ENCODE assay signal across 28 cellular contexts in genomic region chr1:213641312-213641711, GRCh38.
"Had no signal": no experiment of that assay in that cellular context is flagged by ENCODE, and none has a peak within 500 bp of the region (broad histone marks: within the 10 kb centered on the region; RNA-seq: fewer than 3 reads in every experiment).

No MANE protein-coding gene starts in this region.

- H3K36me3 ChIP-seq: neural progenitor cell, ovary, right lobe of liver, sigmoid colon, stomach, thoracic aorta, thyroid gland, tibial nerve, upper lobe of left lung, vagina had no signal

- H3K27me3 ChIP-seq: neural progenitor cell, ovary, right lobe of liver, sigmoid colon, stomach, thyroid gland, tibial nerve, upper lobe of left lung, vagina had no signal

- DNase-seq: occipital lobe; ovary; posterior cingulate gyrus; psoas muscle; right cardiac atrium; right lobe of liver; sigmoid colon; small intestine; stimulated activated CD4-positive, alpha-beta T cell treated with anti-CD3 and anti-CD28 coated beads, Interleukin-15, amount 100 ng/mL, for 24 hours; stimulated activated CD4-positive, alpha-beta T cell treated with anti-CD3 and anti-CD28 coated beads, Interleukin-2, amount 100 ng/mL, for 24 hours; stimulated activated CD4-positive, alpha-beta T cell treated with anti-CD3 and anti-CD28 coated beads, Interleukin-2, amount 100 ng/mL, for 48 hours; stimulated activated CD4-positive, alpha-beta T cell treated with anti-CD3 and anti-CD28 coated beads, Interleukin-4, amount 100 ng/mL, for 24 hours; stimulated activated naive B cell treated with anti-CD40 and anti-IgM and Interleukin-4, amounts not matched to agents 10 μg/mL and 1 μg/mL and 100 μg/mL, for 72 hours; stimulated activated naive CD4-positive, alpha-beta T cell treated with Interleukin-2 at 50 U/mL for 16 hours; stomach; thyroid gland; trophoblast cell; upper lobe of left lung had no signal

- H3K36me3 Mint-ChIP-seq: neural progenitor cell; stimulated activated effector memory CD8-positive, alpha-beta T cell treated with anti-CD3 and anti-CD28 coated beads, Interleukin-12 subunit alpha, Interleukin-12 subunit beta, amount 100 ng/mL, for 72 hours; stimulated activated naive B cell treated with anti-CD40 and anti-IgM and Interleukin-4, amounts not matched to agents 10 μg/mL and 1 μg/mL and 100 μg/mL, for 72 hours had no signal

- H3K4me3 Mint-ChIP-seq: nephron; neural progenitor cell; stimulated activated effector memory CD8-positive, alpha-beta T cell treated with anti-CD3 and anti-CD28 coated beads, Interleukin-12 subunit alpha, Interleukin-12 subunit beta, amount 100 ng/mL, for 72 hours; stimulated activated naive B cell treated with anti-CD40 and anti-IgM and Interleukin-4, amounts not matched to agents 10 μg/mL and 1 μg/mL and 100 μg/mL, for 72 hours; stimulated activated naive CD8-positive, alpha-beta T cell treated with anti-CD3 and anti-CD28 coated beads, Interleukin-15, Interleukin-2, amounts not matched to agents 100 ng/mL and 50 ng/mL, for 24 hours had no signal

- H3K27ac Mint-ChIP-seq: nephron; neural progenitor cell; progenitor cell of endocrine pancreas; stimulated activated effector memory CD8-positive, alpha-beta T cell treated with anti-CD3 and anti-CD28 coated beads, Interleukin-12 subunit alpha, Interleukin-12 subunit beta, amount 100 ng/mL, for 72 hours; stimulated activated naive B cell treated with anti-CD40 and anti-IgM and Interleukin-4, amounts not matched to agents 10 μg/mL and 1 μg/mL and 100 μg/mL, for 72 hours; stimulated activated naive CD8-positive, alpha-beta T cell treated with anti-CD3 and anti-CD28 coated beads, Interleukin-15, Interleukin-2, amounts not matched to agents 100 ng/mL and 50 ng/mL, for 24 hours had no signal

- H3K79me2 ChIP-seq: parathyroid adenoma had no signal

- H3K4me1 ChIP-seq: neural progenitor cell, parathyroid adenoma, psoas muscle, right lobe of liver, sigmoid colon, stomach, thyroid gland, tibial nerve, upper lobe of left lung, vagina had no signal

- H3K27me3 Mint-ChIP-seq: stimulated activated naive B cell treated with anti-CD40 and anti-IgM and Interleukin-4, amounts not matched to agents 10 μg/mL and 1 μg/mL and 100 μg/mL, for 72 hours had no signal

- H3K9me3 Mint-ChIP-seq: neural progenitor cell; stimulated activated effector memory CD8-positive, alpha-beta T cell treated with anti-CD3 and anti-CD28 coated beads, Interleukin-12 subunit alpha, Interleukin-12 subunit beta, amount 100 ng/mL, for 72 hours; stimulated activated naive CD8-positive, alpha-beta T cell treated with anti-CD3 and anti-CD28 coated beads, Interleukin-15, Interleukin-2, amounts not matched to agents 100 ng/mL and 50 ng/mL, for 24 hours had no signal

- H2AFZ ChIP-seq: neural progenitor cell, parathyroid adenoma had no signal

- H3K27ac ChIP-seq: neural progenitor cell, ovary, parathyroid adenoma, psoas muscle, right lobe of liver, sigmoid colon, stomach, thoracic aorta, thyroid gland, tibial nerve, upper lobe of left lung, vagina had no signal

- H3K4me1 Mint-ChIP-seq: nephron; neural progenitor cell; stimulated activated effector memory CD8-positive, alpha-beta T cell treated with anti-CD3 and anti-CD28 coated beads, Interleukin-12 subunit alpha, Interleukin-12 subunit beta, amount 100 ng/mL, for 72 hours; stimulated activated naive B cell treated with anti-CD40 and anti-IgM and Interleukin-4, amounts not matched to agents 10 μg/mL and 1 μg/mL and 100 μg/mL, for 72 hours had no signal

- H3K4me2 ChIP-seq: neural progenitor cell had no signal

- H3K9me3 ChIP-seq: ovary, psoas muscle, right lobe of liver, sigmoid colon, thoracic aorta, thyroid gland, upper lobe of left lung, vagina had no signal

- ATAC-seq: psoas muscle; right cardiac atrium; right lobe of liver; stimulated activated effector memory CD8-positive, alpha-beta T cell treated with anti-CD3 and anti-CD28 coated beads, Interleukin-12 subunit alpha, Interleukin-12 subunit beta, amount 100 ng/mL, for 72 hours; stimulated activated naive B cell treated with anti-CD40 and anti-IgM and Interleukin-4, amounts not matched to agents 10 μg/mL and 1 μg/mL and 100 μg/mL, for 72 hours had no signal

- FAIRE-seq: small intestine, urothelium cell line had no signal

- H3K4me3 ChIP-seq: neural progenitor cell, ovary, psoas muscle, right lobe of liver, sigmoid colon, stomach, thoracic aorta, thyroid gland, tibial nerve, upper lobe of left lung, vagina had no signal

- H3K9ac ChIP-seq: neural progenitor cell, parathyroid adenoma had no signal
